ENCODE assay signal across 1 cellular context in the genomic region with DNA sequence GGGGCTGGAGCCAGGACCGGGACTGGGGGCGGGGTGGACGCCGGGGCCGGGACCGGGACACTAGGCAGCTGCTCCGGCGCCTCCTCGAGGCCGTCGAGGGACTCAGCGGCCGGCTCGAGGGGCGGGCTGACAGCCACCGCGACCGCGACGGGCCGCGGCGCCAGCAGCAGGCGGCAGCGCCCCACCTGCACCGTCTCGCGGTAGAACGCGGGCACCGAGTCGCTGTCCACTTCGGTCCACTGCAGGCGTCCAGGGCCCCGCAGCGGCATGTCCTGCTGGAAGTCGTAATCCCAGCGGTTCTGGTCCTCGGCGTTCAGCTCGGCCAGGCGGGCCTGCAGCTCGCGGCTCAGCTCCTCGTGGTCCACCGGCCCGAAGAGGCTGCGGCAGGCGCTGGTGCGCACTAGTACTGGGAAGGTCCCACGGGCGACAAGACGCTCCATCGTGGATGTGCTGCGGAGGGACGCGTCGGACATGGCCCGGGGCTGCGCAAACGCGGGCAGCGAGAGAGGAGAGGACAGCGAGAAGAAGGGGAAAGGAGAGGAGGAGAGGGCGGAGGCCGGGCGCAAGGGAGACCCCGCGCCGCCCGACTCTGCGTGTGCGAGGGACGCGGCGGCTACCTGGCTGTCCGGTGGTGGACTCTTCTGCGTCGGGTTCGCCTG.
TF ChIP-seq lines count a peak whose summit lies in the region.

No MANE protein-coding gene starts in this region.

TF ChIP-seq in HEK293, 187 proteins besides CTCF, POLR2A, EP300 and RAD21 (continued from another document and continues in another):
- TF ChIP-seq KLF17 (tag by site-specific recombination; IDR thresholded peaks at IDR 0.05) (peak; percentile 77; the same call in 1 of the 2 replicates), GLIS2 (tag by site-specific recombination; IDR thresholded peaks at IDR 0.05) (no peak), ZSCAN30 (tag by site-specific recombination; IDR thresholded peaks at IDR 0.05) (no peak), ZNF501 (tag by site-specific recombination; IDR thresholded peaks at IDR 0.05) (no peak), ZEB2 (tag by site-specific recombination; IDR thresholded peaks at IDR 0.05) (0 out of 2 replicates have a peak, but pooled peaks have one; percentile 52), ZNF624 (tag by site-specific recombination; IDR thresholded peaks at IDR 0.05) (no peak), ZNF112 (tag by site-specific recombination; IDR thresholded peaks at IDR 0.05) (no peak), ZNF664 (tag by site-specific recombination; IDR thresholded peaks at IDR 0.05) (no peak), ZNF623 (tag by site-specific recombination; IDR thresholded peaks at IDR 0.05) (no peak), BCL11A (tag by site-specific recombination; IDR thresholded peaks at IDR 0.05; ENCODE audit: low read depth) (0 out of 2 replicates have a peak, but pooled peaks have one; percentile 33), ZNF433 (tag by site-specific recombination; IDR thresholded peaks at IDR 0.05; ENCODE audit: low read depth) (no peak), PRDM10 (tag by site-specific recombination; IDR thresholded peaks at IDR 0.05) (peak; percentile 68), ZBTB44 (tag by site-specific recombination; IDR thresholded peaks at IDR 0.05) (no peak), ZNF660 (tag by site-specific recombination; IDR thresholded peaks at IDR 0.05) (no peak), ZNF423 (tag by site-specific recombination; IDR thresholded peaks at IDR 0.05) (peak; percentile 47; the same call in 1 of the 2 replicates), ZBTB8A (tag by site-specific recombination; IDR thresholded peaks at IDR 0.05) (peak; percentile 89), ZNF280C (tag by site-specific recombination; IDR thresholded peaks at IDR 0.05) (no peak), ZNF843 (tag by site-specific recombination; IDR thresholded peaks at IDR 0.05) (0 out of 2 replicates have a peak, but pooled peaks have one; percentile 30), ZNF426 (tag by site-specific recombination; IDR thresholded peaks at IDR 0.05) (no peak), ZNF292 (tag by site-specific recombination; IDR thresholded peaks at IDR 0.05; ENCODE audit: borderline replicate concordance, low read depth) (no peak), ATF2 (tag by site-specific recombination; IDR thresholded peaks at IDR 0.05; ENCODE audit: low read depth) (no peak), ZNF776 (tag by site-specific recombination; IDR thresholded peaks at IDR 0.05; ENCODE audit: borderline replicate concordance) (no peak), ZNF155 (tag by site-specific recombination; IDR thresholded peaks at IDR 0.05) (no peak), IKZF3 (tag by site-specific recombination; IDR thresholded peaks at IDR 0.05) (no peak), ZBTB48 (tag by site-specific recombination; IDR thresholded peaks at IDR 0.05) (no peak), ZBTB17 (tag by site-specific recombination; IDR thresholded peaks at IDR 0.05) (peak; percentile 74), HIC1 (tag by site-specific recombination; IDR thresholded peaks at IDR 0.05) (no peak)
- TF ChIP-seq, protein P1, sequence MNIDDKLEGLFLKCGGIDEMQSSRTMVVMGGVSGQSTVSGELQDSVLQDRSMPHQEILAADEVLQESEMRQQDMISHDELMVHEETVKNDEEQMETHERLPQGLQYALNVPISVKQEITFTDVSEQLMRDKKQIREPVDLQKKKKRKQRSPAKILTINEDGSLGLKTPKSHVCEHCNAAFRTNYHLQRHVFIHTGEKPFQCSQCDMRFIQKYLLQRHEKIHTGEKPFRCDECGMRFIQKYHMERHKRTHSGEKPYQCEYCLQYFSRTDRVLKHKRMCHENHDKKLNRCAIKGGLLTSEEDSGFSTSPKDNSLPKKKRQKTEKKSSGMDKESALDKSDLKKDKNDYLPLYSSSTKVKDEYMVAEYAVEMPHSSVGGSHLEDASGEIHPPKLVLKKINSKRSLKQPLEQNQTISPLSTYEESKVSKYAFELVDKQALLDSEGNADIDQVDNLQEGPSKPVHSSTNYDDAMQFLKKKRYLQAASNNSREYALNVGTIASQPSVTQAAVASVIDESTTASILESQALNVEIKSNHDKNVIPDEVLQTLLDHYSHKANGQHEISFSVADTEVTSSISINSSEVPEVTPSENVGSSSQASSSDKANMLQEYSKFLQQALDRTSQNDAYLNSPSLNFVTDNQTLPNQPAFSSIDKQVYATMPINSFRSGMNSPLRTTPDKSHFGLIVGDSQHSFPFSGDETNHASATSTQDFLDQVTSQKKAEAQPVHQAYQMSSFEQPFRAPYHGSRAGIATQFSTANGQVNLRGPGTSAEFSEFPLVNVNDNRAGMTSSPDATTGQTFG (tag by site-specific recombination; IDR thresholded peaks at IDR 0.05; ENCODE audit: borderline replicate concordance), result no peak
- TF ChIP-seq, protein P2, sequence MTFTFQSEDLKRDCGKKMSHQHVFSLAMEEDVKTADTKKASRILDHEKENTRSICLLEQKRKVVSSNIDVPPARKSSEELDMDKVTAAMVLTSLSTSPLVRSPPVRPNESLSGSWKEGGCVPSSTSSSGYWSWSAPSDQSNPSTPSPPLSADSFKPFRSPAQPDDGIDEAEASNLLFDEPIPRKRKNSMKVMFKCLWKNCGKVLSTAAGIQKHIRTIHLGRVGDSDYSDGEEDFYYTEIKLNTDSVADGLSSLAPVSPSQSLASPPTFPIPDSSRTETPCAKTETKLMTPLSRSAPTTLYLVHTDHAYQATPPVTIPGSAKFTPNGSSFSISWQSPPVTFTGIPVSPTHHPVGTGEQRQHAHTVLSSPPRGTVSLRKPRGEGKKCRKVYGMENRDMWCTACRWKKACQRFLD (tag by site-specific recombination; IDR thresholded peaks at IDR 0.05), result no peak
- TF ChIP-seq, protein P3, sequence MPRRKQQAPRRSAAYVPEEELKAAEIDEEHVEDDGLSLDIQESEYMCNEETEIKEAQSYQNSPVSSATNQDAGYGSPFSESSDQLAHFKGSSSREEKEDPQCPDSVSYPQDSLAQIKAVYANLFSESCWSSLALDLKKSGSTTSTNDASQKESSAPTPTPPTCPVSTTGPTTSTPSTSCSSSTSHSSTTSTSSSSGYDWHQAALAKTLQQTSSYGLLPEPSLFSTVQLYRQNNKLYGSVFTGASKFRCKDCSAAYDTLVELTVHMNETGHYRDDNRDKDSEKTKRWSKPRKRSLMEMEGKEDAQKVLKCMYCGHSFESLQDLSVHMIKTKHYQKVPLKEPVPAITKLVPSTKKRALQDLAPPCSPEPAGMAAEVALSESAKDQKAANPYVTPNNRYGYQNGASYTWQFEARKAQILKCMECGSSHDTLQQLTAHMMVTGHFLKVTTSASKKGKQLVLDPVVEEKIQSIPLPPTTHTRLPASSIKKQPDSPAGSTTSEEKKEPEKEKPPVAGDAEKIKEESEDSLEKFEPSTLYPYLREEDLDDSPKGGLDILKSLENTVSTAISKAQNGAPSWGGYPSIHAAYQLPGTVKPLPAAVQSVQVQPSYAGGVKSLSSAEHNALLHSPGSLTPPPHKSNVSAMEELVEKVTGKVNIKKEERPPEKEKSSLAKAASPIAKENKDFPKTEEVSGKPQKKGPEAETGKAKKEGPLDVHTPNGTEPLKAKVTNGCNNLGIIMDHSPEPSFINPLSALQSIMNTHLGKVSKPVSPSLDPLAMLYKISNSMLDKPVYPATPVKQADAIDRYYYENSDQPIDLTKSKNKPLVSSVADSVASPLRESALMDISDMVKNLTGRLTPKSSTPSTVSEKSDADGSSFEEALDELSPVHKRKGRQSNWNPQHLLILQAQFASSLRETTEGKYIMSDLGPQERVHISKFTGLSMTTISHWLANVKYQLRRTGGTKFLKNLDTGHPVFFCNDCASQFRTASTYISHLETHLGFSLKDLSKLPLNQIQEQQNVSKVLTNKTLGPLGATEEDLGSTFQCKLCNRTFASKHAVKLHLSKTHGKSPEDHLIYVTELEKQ (tag by site-specific recombination; IDR thresholded peaks at IDR 0.05; ENCODE audit: borderline replicate concordance), result no peak
- TF ChIP-seq, protein P4, sequence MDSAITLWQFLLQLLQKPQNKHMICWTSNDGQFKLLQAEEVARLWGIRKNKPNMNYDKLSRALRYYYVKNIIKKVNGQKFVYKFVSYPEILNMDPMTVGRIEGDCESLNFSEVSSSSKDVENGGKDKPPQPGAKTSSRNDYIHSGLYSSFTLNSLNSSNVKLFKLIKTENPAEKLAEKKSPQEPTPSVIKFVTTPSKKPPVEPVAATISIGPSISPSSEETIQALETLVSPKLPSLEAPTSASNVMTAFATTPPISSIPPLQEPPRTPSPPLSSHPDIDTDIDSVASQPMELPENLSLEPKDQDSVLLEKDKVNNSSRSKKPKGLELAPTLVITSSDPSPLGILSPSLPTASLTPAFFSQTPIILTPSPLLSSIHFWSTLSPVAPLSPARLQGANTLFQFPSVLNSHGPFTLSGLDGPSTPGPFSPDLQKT (IDR thresholded peaks at IDR 0.05; ENCODE audit: borderline replicate concordance, low read depth, low read length), result no peak
